1 cellular context compared by ENCODE assay signal in the genomic region with DNA sequence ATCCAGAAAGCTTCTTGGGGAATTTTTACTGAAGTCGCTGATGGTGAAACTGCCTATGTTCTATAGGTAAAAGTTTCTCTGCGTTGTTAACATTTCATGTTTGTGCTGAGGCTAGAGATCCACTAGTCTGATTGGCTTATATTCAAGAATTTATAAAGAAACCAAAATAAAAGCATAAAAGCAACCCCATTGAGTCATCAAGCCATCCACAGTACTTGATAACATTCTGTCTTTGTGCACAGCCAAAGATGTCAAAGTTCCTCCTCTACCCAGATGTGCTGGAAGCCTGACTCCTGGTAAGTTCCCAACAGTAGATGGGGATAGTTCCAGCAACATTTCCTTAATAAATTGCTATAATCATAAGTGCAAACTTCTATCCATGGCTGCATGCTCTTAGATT.
TF ChIP-seq lines count a peak whose summit lies in the region.

No MANE protein-coding gene starts in this region.

TF ChIP-seq in SK-N-SH, 30 proteins besides CTCF, POLR2A, EP300 and RAD21 (continued from another document):
- peak; percentile 25; the same call in 1 of the 2 replicates for TF ChIP-seq PBX3 (IDR thresholded peaks at IDR 0.05)
- TF ChIP-seq NRF1 (IDR thresholded peaks at IDR 0.05; ENCODE audit: low read depth, low read length), result no peak
- TF ChIP-seq FOSL2 (IDR thresholded peaks at IDR 0.05; ENCODE audit: borderline replicate concordance, low read depth), result peak; percentile 57; the same call in 1 of the 2 replicates
- TF ChIP-seq NFIC (IDR thresholded peaks at IDR 0.05; ENCODE audit: borderline replicate concordance), result peak; percentile 31; the same call in 1 of the 2 replicates
